2 cellular contexts compared by ENCODE assay signal in genomic region chr18:55629136-55629535, GRCh38.
A peak's percentile ranks its signal among the peaks of the same experiment; 100 is the strongest.
TF ChIP-seq lines count a peak whose summit lies in the region.

No MANE protein-coding gene starts in this region.

TF ChIP-seq in SK-N-SH, 30 proteins besides CTCF, POLR2A, EP300 and RAD21:
- TF ChIP-seq, protein P1, sequence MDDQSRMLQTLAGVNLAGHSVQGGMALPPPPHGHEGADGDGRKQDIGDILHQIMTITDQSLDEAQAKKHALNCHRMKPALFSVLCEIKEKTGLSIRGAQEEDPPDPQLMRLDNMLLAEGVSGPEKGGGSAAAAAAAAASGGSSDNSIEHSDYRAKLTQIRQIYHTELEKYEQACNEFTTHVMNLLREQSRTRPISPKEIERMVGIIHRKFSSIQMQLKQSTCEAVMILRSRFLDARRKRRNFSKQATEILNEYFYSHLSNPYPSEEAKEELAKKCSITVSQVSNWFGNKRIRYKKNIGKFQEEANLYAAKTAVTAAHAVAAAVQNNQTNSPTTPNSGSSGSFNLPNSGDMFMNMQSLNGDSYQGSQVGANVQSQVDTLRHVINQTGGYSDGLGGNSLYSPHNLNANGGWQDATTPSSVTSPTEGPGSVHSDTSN (IDR thresholded peaks at IDR 0.05) = peak; percentile 34; the same call in 1 of the 2 replicates
- TF ChIP-seq, protein P2, sequence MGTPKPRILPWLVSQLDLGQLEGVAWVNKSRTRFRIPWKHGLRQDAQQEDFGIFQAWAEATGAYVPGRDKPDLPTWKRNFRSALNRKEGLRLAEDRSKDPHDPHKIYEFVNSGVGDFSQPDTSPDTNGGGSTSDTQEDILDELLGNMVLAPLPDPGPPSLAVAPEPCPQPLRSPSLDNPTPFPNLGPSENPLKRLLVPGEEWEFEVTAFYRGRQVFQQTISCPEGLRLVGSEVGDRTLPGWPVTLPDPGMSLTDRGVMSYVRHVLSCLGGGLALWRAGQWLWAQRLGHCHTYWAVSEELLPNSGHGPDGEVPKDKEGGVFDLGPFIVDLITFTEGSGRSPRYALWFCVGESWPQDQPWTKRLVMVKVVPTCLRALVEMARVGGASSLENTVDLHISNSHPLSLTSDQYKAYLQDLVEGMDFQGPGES (IDR thresholded peaks at IDR 0.05; ENCODE audit: low read depth, low read length) = no peak
- TF ChIP-seq TAF1 (IDR thresholded peaks at IDR 0.05; ENCODE audit: borderline replicate concordance, low read depth, low read length) (no peak), RCOR1 (IDR thresholded peaks at IDR 0.05; ENCODE audit: low read length) (no peak), SMC3 (IDR thresholded peaks at IDR 0.05; ENCODE audit: low read depth, low read length) (no peak), GATA2 (CRISPR knock-in tag; IDR thresholded peaks at IDR 0.05) (no peak), TCF12 (IDR thresholded peaks at IDR 0.05) (0 out of 2 replicates have a peak, but pooled peaks have one; percentile 12)

TF ChIP-seq in K562, 482 proteins besides CTCF, POLR2A, EP300 and RAD21 (continued from another document):
- TF ChIP-seq PBX2 (CRISPR knock-in tag; IDR thresholded peaks at IDR 0.05; ENCODE audit: low read depth) = no peak
- peak; percentile 51 for TF ChIP-seq PBX2 (tag; conservative IDR thresholded peaks at IDR 0.05; ENCODE audit: low read depth)
- TF ChIP-seq SOX6 (IDR thresholded peaks at IDR 0.05) = no peak
- no peak for TF ChIP-seq ZBTB26 (CRISPR knock-in tag; IDR thresholded peaks at IDR 0.05)
- TF ChIP-seq ZNF785 (CRISPR knock-in tag; IDR thresholded peaks at IDR 0.05) = no peak
- no peak for TF ChIP-seq PTBP1 (IDR thresholded peaks at IDR 0.05; ENCODE audit: low read depth, low read length)
- TF ChIP-seq SRSF9 (IDR thresholded peaks at IDR 0.05; ENCODE audit: borderline replicate concordance, low read depth, low read length) = no peak
- peak; percentile 38 for TF ChIP-seq MEIS2 (IDR thresholded peaks at IDR 0.05; ENCODE audit: partially characterized antibody)
- no peak for TF ChIP-seq RB1 (IDR thresholded peaks at IDR 0.05; ENCODE audit: low read depth)
